11 cellular contexts compared by ENCODE assay signal in the genomic region with DNA sequence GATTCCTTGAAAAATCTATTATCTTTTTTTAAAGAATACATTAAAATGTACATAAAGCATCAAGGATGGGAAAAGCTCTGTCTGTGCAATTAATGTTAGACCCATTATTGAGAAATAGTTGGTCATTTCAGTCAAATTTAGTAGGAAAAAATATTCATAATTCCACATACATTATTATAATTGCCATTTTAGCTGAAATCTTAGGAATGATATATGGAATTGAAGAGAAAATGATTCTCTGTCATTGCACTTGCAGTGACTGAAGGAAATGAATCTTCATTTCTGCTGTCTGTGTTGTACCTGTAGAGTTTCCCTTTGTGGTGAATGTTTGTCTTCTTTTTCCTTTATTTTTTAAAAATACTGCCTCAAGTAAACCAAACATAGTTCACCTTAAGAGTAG.
"Had no signal": no experiment of that assay in that cellular context is flagged by ENCODE, and none has a peak within 500 bp of the region (broad histone marks: within the 10 kb centered on the region; RNA-seq: fewer than 3 reads in every experiment).

No MANE protein-coding gene starts in this region.

- FAIRE-seq: H1, H54 had no signal

- H3K4me1 ChIP-seq: HAP-1 had no signal

- H3K36me3 ChIP-seq: HAP-1 had no signal

- DNase-seq: GM23248, GOT3, H7, H9, HCEC 1CT, HFFc6 had no signal

- H3K9ac ChIP-seq: GM23248 had no signal

- ATAC-seq: GM23338, HCT116 had no signal

- H3K4me2 ChIP-seq: GM23338 had no signal

- H3K27ac ChIP-seq: GM23248 had no signal

- H2AFZ ChIP-seq: GM23248, GM23338 had no signal

- H3K9me3 ChIP-seq: HAP-1 had no signal

- H3K4me3 ChIP-seq: GM23248, GM23338, HAP-1 had no signal
